24 cellular contexts compared by ENCODE assay signal in the genomic region with DNA sequence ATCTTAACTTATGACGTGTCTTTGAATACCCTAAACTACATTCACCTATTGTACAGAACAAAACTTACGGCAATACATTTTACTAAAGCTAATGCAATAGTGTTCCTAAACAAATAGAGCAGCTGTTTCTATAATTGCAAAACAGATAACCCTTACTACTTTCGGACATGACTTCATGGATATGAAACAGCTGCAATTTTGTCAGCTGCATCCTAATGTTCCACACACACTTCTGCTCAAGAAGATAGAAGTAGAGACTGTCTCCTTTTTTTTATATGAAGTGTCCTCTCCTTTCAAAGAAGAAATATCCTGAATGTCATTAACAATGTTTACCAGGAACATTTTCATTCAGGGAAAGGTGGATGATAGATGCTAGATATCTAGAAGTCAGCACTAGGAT.
"Had no signal": no experiment of that assay in that cellular context is flagged by ENCODE, and none has a peak within 500 bp of the region (broad histone marks: within the 10 kb centered on the region; RNA-seq: fewer than 3 reads in every experiment).

No MANE protein-coding gene starts in this region.

- H3K27me3 ChIP-seq: ascending aorta, colonic mucosa, esophagus squamous epithelium, tibial nerve, uterus had no signal

- ATAC-seq: activated CD8-positive, alpha-beta memory T cell treated with anti-CD3 and anti-CD28 coated beads, Interleukin-2, amount 10 ng/mL, durations not matched to agents 7 days and 5 days; T-cell had no signal

- H3K4me3 ChIP-seq: ascending aorta, colonic mucosa, esophagus squamous epithelium, lung, tibial nerve, uterus had no signal

- H3K36me3 ChIP-seq: ascending aorta, colonic mucosa, esophagus squamous epithelium, tibial nerve, uterus, WERI-Rb-1 had no signal

- H3K9ac ChIP-seq: parathyroid adenoma had no signal

- H3K4me1 ChIP-seq: ascending aorta, colonic mucosa, esophagus squamous epithelium, parathyroid adenoma, tibial nerve, uterus had no signal

- DNase-seq: activated CD4-positive, alpha-beta memory T cell treated with anti-CD3 and anti-CD28 coated beads for 36 hours; activated CD8-positive, alpha-beta memory T cell treated with anti-CD3 and anti-CD28 coated beads, Interleukin-2, amount 10 ng/mL, durations not matched to agents 7 days and 5 days; activated naive CD4-positive, alpha-beta T cell treated with anti-CD3 and anti-CD28 coated beads, Interleukin-2, amount 10 ng/mL, durations not matched to agents 7 days and 5 days; activated T-cell treated with anti-CD3 and anti-CD28 coated beads, Interleukin-2, amount 50 U/mL, for 1 hour; colonic mucosa; esophagus squamous epithelium; foreskin fibroblast; glutamatergic neuron; left cardiac atrium; midbrain; naive B cell; stimulated activated CD4-positive, alpha-beta T cell treated with anti-CD3 and anti-CD28 coated beads, Interleukin-15, amount 100 ng/mL, for 24 hours; stimulated activated CD4-positive, alpha-beta T cell treated with anti-CD3 and anti-CD28 coated beads, Interleukin-4, amount 100 ng/mL, for 4 hours; stimulated activated CD8-positive, alpha-beta memory T cell treated with anti-CD3 and anti-CD28 coated beads, Interleukin-4, amount 100 ng/mL, for 48 hours; stimulated activated naive CD4-positive, alpha-beta T cell treated with Interleukin-2 at 50 U/mL for 16 hours; substantia nigra; T-cell; T1000; uterus; WERI-Rb-1 had no signal

- H3K79me2 ChIP-seq: parathyroid adenoma had no signal

- H3K9me3 ChIP-seq: ascending aorta, colonic mucosa, esophagus squamous epithelium, tibial nerve, uterus had no signal

- H3K27ac ChIP-seq: ascending aorta, colonic mucosa, esophagus squamous epithelium, parathyroid adenoma, tibial nerve, uterus, WERI-Rb-1 had no signal

- H2AFZ ChIP-seq: parathyroid adenoma had no signal
